Comparison of ENCODE assay signal across 9 cellular contexts in genomic region chr1:23977854-23978191, GRCh38. TPM values are rescaled to one million over a fixed set of nuclear protein-coding genes. Genes with fewer than 3 reads are reported as not detected.
DNase-seq lines count a peak whose midpoint lies in the region; ATAC-seq and TF ChIP-seq lines count a peak whose summit lies in the region.
"Had no signal": no experiment of that assay in that cellular context is flagged by ENCODE, and none has a peak within 500 bp of the region (broad histone marks: within the 10 kb centered on the region; RNA-seq: fewer than 3 reads in every experiment).

No MANE protein-coding gene starts in this region.

- no peak for DNase-seq in BE2C
- no peak for DNase-seq in HFF-Myc (ENCODE audit: extremely low read depth, low read depth)
- no peak for DNase-seq in ascending aorta (ENCODE audit: low spot score in 2 of 2)
- DNase-seq in D341Med (ENCODE audit: low spot score): no peak
- DNase-seq in NCI-H2196 treated with DMSO at 0.1 percent for 48 hours (lab: John Stamatoyannopoulos, UW; ENCODE audit: unreplicated experiment): no peak
- no peak for DNase-seq in NCI-H2081 (lab: John Stamatoyannopoulos, UW)
- DNase-seq: NCI-H1048 had no signal

- TF ChIP-seq CTCF in BE2C (IDR thresholded peaks at IDR 0.05; ENCODE audit: low read depth, low read length) (no peak), HFF-Myc (IDR thresholded peaks at IDR 0.05; ENCODE audit: low read depth, low read length, missing control alignments) (no peak), ascending aorta (IDR thresholded peaks at IDR 0.05) (no peak)

- H3K4me1 ChIP-seq in BE2C (peaks cover 4% of the 10 kb centered on the region), ascending aorta (peaks cover 3 to 24% of the 10 kb centered on the region in 2 donors), muscle layer of duodenum (ENCODE audit: control insufficient read depth in 1 of 2, insufficient read depth in 2 of 2, low read length in 2 of 2) (peaks cover 8 to 42% of the 10 kb centered on the region in 2 donors)

- H3K9me3 ChIP-seq in BE2C (no peaks in the 10 kb centered on the region), ascending aorta (no peaks in the 10 kb centered on the region), muscle layer of duodenum (ENCODE audit: control insufficient read depth in 1 of 2, low read length in 2 of 2) (no peaks in the 10 kb centered on the region)

- H3K36me3 ChIP-seq in BE2C (peaks cover 21% of the 10 kb centered on the region), ascending aorta (peaks cover 6 to 14% of the 10 kb centered on the region in 2 donors), muscle layer of duodenum (ENCODE audit: control insufficient read depth in 1 of 2, insufficient read depth in 2 of 2, low read length in 2 of 2) (peaks cover 5 to 10% of the 10 kb centered on the region in 2 donors)

- H3K27ac ChIP-seq in ascending aorta: peak overlapping the region; percentile 35 to 96
- H3K27ac ChIP-seq in muscle layer of duodenum (ENCODE audit: low read length): peak overlapping the region; percentile 85

- no peaks in the 10 kb centered on the region for H3K27me3 ChIP-seq in BE2C
- no peaks in the 10 kb centered on the region for H3K27me3 ChIP-seq in ascending aorta
- no peaks in the 10 kb centered on the region for H3K27me3 ChIP-seq in muscle layer of duodenum (ENCODE audit: low read depth, low read length)

- intact Hi-C loops in ascending aorta (cut with DNase I): no loop called here

- ATAC-seq in GM19035 (IDR thresholded peaks at IDR 0.05; ENCODE audit: unreplicated experiment): no peak

- H3K4me3 ChIP-seq in BE2C (ENCODE audit: low read depth, low read length) (peak overlapping the region; percentile 84), HFF-Myc (replicated peaks; ENCODE audit: low read depth, low read length) (peak overlapping the region; percentile 80), ascending aorta (peak overlapping the region; percentile 10 to 91), muscle layer of duodenum (ENCODE audit: low read depth in 1 of 2, low read length in 2 of 2) (peak overlapping the region; percentile 92 to 98)

RNA-seq across cellular contexts. Expression of gene SRSF10, which starts 2.3 kb away (rescaled TPM):
- 57.4 TPM for polyA plus RNA-seq in BE2C (2012; ENCODE audit: insufficient read depth, insufficient read length, low read depth)
- 80.6 TPM for total RNA-seq in ascending aorta

RNA-seq across cellular contexts. Expression of gene PNRC2, which starts 18.2 kb away (rescaled TPM):
- 24.7 TPM for polyA plus RNA-seq in BE2C (2012; ENCODE audit: insufficient read depth, insufficient read length, low read depth)
- 62.7 TPM for total RNA-seq in ascending aorta
